Comparison of ENCODE assay signal across 19 cellular contexts in the genomic region with DNA sequence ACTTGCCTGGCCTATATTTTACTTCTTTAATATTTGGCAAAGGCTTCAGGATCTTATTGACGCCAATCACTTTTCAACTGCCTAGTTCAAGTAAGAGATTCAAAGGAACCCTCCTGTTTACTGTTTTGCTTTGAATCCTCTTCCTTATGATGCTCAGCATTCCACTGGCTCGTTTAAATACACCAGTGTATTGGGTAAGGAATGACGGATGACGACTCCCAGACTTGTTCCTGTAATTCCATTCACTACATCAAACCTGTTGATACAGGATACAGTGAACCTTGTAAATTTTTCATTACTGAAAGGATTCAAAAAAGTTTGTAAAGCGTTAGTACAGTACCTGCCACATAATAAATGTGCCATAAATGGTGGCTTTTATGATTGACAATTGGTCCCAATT. TPM values are rescaled to one million over a fixed set of nuclear protein-coding genes. Genes with fewer than 3 reads are reported as not detected.
DNase-seq lines count a peak whose midpoint lies in the region; ATAC-seq, FAIRE-seq and TF ChIP-seq lines count a peak whose summit lies in the region.
"Had no signal": no experiment of that assay in that cellular context is flagged by ENCODE, and none has a peak within 500 bp of the region (broad histone marks: within the 10 kb centered on the region; RNA-seq: fewer than 3 reads in every experiment).

No MANE protein-coding gene starts in this region.

- POLR2A ChIA-PET in activated CD4-positive, alpha-beta T cell treated with anti-CD3 and anti-CD28 coated beads for 36 hours (lab: Charles Lee) = no interaction called here
- POLR2A ChIA-PET in GM12878 (lab: Charles Lee) = no interaction called here

- no peak for ATAC-seq in activated CD4-positive, alpha-beta T cell treated with anti-CD3 and anti-CD28 coated beads for 36 hours
- ATAC-seq in GM12878 = no peak

- FAIRE-seq in GM12878 (lab: Jason Lieb, UNC) (peak; percentile 57), keratinocyte (lab: Jason Lieb, UNC) (peak; percentile 5)
- FAIRE-seq: GM12891, H1 had no signal

- no peaks in the 10 kb centered on the region for H3K27me3 Mint-ChIP-seq in activated CD4-positive, alpha-beta T cell treated with anti-CD3 and anti-CD28 coated beads for 36 hours
- no peaks in the 10 kb centered on the region for H3K27me3 Mint-ChIP-seq in activated CD4-positive, alpha-beta T cell treated with anti-CD3 and anti-CD28 coated beads, Interleukin-2, amount 10 ng/mL, durations not matched to agents 24 days and 14 days
- H3K27me3 Mint-ChIP-seq: CD4-positive, alpha-beta memory T cell had no signal

- RAD21 ChIA-PET in GM12878 (lab: Charles Lee; ENCODE audit: unreplicated experiment) = no interaction called here

- intact Hi-C loops in activated CD4-positive, alpha-beta T cell treated with anti-CD3 and anti-CD28 coated beads for 36 hours (cut with DNase I, micrococcal nuclease) = no loop called here
- intact Hi-C loops in activated CD4-positive, alpha-beta T cell treated with anti-CD3 and anti-CD28 coated beads, Interleukin-2, amount 10 ng/mL, durations not matched to agents 24 days and 14 days (cut with micrococcal nuclease) = loop anchor here (5.0 kb wide), 1 partner anchor 44 kb away; a partner anchor contains a TSS
- intact Hi-C loops in GM12878 (cut with micrococcal nuclease; ENCODE audit: unreplicated experiment) = no loop called here

- no peaks in the 10 kb centered on the region for H3K9me3 Mint-ChIP-seq in activated CD4-positive, alpha-beta T cell treated with anti-CD3 and anti-CD28 coated beads for 36 hours (ENCODE audit: low read depth)
- no peaks in the 10 kb centered on the region for H3K9me3 Mint-ChIP-seq in activated CD4-positive, alpha-beta T cell treated with anti-CD3 and anti-CD28 coated beads, Interleukin-2, amount 10 ng/mL, durations not matched to agents 24 days and 14 days
- H3K9me3 Mint-ChIP-seq: CD4-positive, alpha-beta memory T cell; HFFc6 had no signal

- SMC1A ChIA-PET in GM12878 (lab: Charles Lee; ENCODE audit: uncharacterized antibody, unreplicated experiment) = interaction anchor here (0.7 kb wide), 1 partner anchor 15 kb away, joined by 3 read pairs; no protein-coding TSS in a partner anchor

- H3K9me3 ChIP-seq in GM12878 (replicated peaks; ENCODE audit: control insufficient read depth, insufficient read depth, low read length) = no peaks in the 10 kb centered on the region
- H3K9me3 ChIP-seq in keratinocyte (ENCODE audit: control insufficient read depth, low read depth, low read length) = no peaks in the 10 kb centered on the region
- H3K9me3 ChIP-seq: BE2C, HAP-1 had no signal

- H3K4me1 ChIP-seq in GM12878 (ENCODE audit: control insufficient read depth, insufficient read depth, low read length) (peaks cover 17% of the 10 kb centered on the region), keratinocyte (ENCODE audit: control insufficient read depth, extremely low read depth, insufficient read depth, low read length) (no peaks in the 10 kb centered on the region)
- H3K4me1 ChIP-seq: BE2C, HAP-1 had no signal

- peak overlapping the region; percentile 31 for H3K27ac Mint-ChIP-seq in activated CD4-positive, alpha-beta T cell treated with anti-CD3 and anti-CD28 coated beads for 36 hours
- no peak overlapping the region for H3K27ac Mint-ChIP-seq in activated CD4-positive, alpha-beta T cell treated with anti-CD3 and anti-CD28 coated beads, Interleukin-2, amount 10 ng/mL, durations not matched to agents 24 days and 14 days
- H3K27ac Mint-ChIP-seq: CD4-positive, alpha-beta memory T cell; HFFc6 had no signal

- TF ChIP-seq CTCF in GM12878 (IDR thresholded peaks at IDR 0.05 in 2 of 3, conservative IDR thresholded peaks at IDR 0.05 in 1 of 3; ENCODE audit: control insufficient read depth in 2 of 3, extremely low read depth in 1 of 3, insufficient read depth in 1 of 3, low read depth in 3 of 3, low read length in 3 of 3) (no peak), keratinocyte (optimal IDR thresholded peaks at IDR 0.05 in 1 of 3, IDR thresholded peaks at IDR 0.05 in 1 of 3, conservative IDR thresholded peaks at IDR 0.05 in 1 of 3; ENCODE audit: extremely low read depth in 1 of 3, insufficient read depth in 2 of 3, low read length in 3 of 3) (no peak)

- no peak for TF ChIP-seq RAD21 in GM12878 (IDR thresholded peaks at IDR 0.05; ENCODE audit: insufficient read depth, low read depth, low read length)

- H3K4me3 Mint-ChIP-seq in activated CD4-positive, alpha-beta T cell treated with anti-CD3 and anti-CD28 coated beads for 36 hours = no peak overlapping the region
- no peak overlapping the region for H3K4me3 Mint-ChIP-seq in activated CD4-positive, alpha-beta T cell treated with anti-CD3 and anti-CD28 coated beads, Interleukin-2, amount 10 ng/mL, durations not matched to agents 24 days and 14 days
- H3K4me3 Mint-ChIP-seq: CD4-positive, alpha-beta memory T cell; HFFc6 had no signal

- WGBS in GM12878 (ENCODE audit: insufficient coverage, insufficient replicate concordance, low lambda C conversion rate, missing lambda C conversion rate) = 99% methylated on average over 5 of the region's 5 CpGs

- no peak overlapping the region for H3K27ac ChIP-seq in GM12878 (ENCODE audit: control insufficient read depth, insufficient read depth)
- H3K27ac ChIP-seq in keratinocyte (ENCODE audit: control insufficient read depth, insufficient read depth, low read length) = no peak overlapping the region
- H3K27ac ChIP-seq: C4-2B had no signal

- H2AFZ ChIP-seq in GM12878 (ENCODE audit: control insufficient read depth, low read depth, low read length) (no peak overlapping the region), keratinocyte (ENCODE audit: control insufficient read depth, low read length) (no peak overlapping the region)

- H3K36me3 ChIP-seq in GM12878 (ENCODE audit: control insufficient read depth in 2 of 2, insufficient read depth in 2 of 2, low read length in 1 of 2) = peaks cover 2 to 3% of the 10 kb centered on the region in 2 experiments; a peak in 3 of 4 replicates
- peaks cover 3 to 4% of the 10 kb centered on the region in 2 experiments for H3K36me3 ChIP-seq in keratinocyte (ENCODE audit: control insufficient read depth in 2 of 2, extremely low read depth in 1 of 2, insufficient read depth in 2 of 2, low read length in 2 of 2)
- H3K36me3 ChIP-seq: BE2C had no signal

- TF ChIP-seq POLR2A in GM12878 (IDR thresholded peaks at IDR 0.05; ENCODE audit: low read depth, low read length) = no peak

- H3K4me1 Mint-ChIP-seq in activated CD4-positive, alpha-beta T cell treated with anti-CD3 and anti-CD28 coated beads for 36 hours = no peaks in the 10 kb centered on the region
- peaks cover 4% of the 10 kb centered on the region for H3K4me1 Mint-ChIP-seq in activated CD4-positive, alpha-beta T cell treated with anti-CD3 and anti-CD28 coated beads, Interleukin-2, amount 10 ng/mL, durations not matched to agents 24 days and 14 days

- H4K20me1 ChIP-seq in GM12878 (ENCODE audit: control insufficient read depth, insufficient read depth) (no peaks in the 10 kb centered on the region), keratinocyte (ENCODE audit: control insufficient read depth, extremely low read depth, insufficient read depth, low read length) (no peaks in the 10 kb centered on the region)

- dilution Hi-C loops in keratinocyte (cut with MboI; ENCODE audit: extremely low pct_ligation_motif_present, low sequenced_read_pairs) = no loop called here

- no peak overlapping the region for H3K4me3 ChIP-seq in GM12878
- no peak overlapping the region for H3K4me3 ChIP-seq in keratinocyte (ENCODE audit: control insufficient read depth in 2 of 3, extremely low read depth in 1 of 3, insufficient read depth in 2 of 3, low read depth in 1 of 3, low read length in 3 of 3)
- H3K4me3 ChIP-seq: HAP-1 had no signal

- DNase-seq in activated CD4-positive, alpha-beta T cell treated with anti-CD3 and anti-CD28 coated beads for 36 hours = no peak
- DNase-seq in activated CD4-positive, alpha-beta T cell treated with anti-CD3 and anti-CD28 coated beads, Interleukin-2, amount 10 ng/mL, durations not matched to agents 24 days and 14 days = no peak
- DNase-seq in GM12878 (ENCODE audit: low read depth, low spot score) (no peak), keratinocyte (ENCODE audit: low read depth, low spot score) (no peak), HuH-7 (ENCODE audit: low spot score) (no peak), AG08395 (ENCODE audit: low spot score) (no peak), OCI-M1 (lab: John Stamatoyannopoulos, UW) (no peak)
- DNase-seq: 8988T; ACHN; BE2C; CD4-positive, alpha-beta memory T cell; DMS79; HFFc6 had no signal

- no TSS peak for BruUV-seq in GM12878 (replicated peaks; lab: Mats Ljungman, UMichigan)

- H3K36me3 Mint-ChIP-seq in activated CD4-positive, alpha-beta T cell treated with anti-CD3 and anti-CD28 coated beads for 36 hours (ENCODE audit: low read depth) = peaks cover 9% of the 10 kb centered on the region
- H3K36me3 Mint-ChIP-seq in activated CD4-positive, alpha-beta T cell treated with anti-CD3 and anti-CD28 coated beads, Interleukin-2, amount 10 ng/mL, durations not matched to agents 24 days and 14 days (ENCODE audit: low read depth) = peaks cover 17% of the 10 kb centered on the region

- CTCF ChIA-PET in activated CD4-positive, alpha-beta T cell treated with anti-CD3 and anti-CD28 coated beads for 36 hours (lab: Charles Lee) = no interaction called here
- CTCF ChIA-PET in GM12878 (lab: Yijun Ruan, JAX) = no interaction called here

- in situ Hi-C loops in GM12878 (cut with MboI) = no loop called here

- no peaks in the 10 kb centered on the region for H3K9me1 ChIP-seq in keratinocyte (ENCODE audit: control insufficient read depth, extremely low read depth, insufficient read depth, low read length)

- no peak overlapping the region for H3K4me2 ChIP-seq in GM12878 (ENCODE audit: control insufficient read depth, insufficient read depth)
- H3K4me2 ChIP-seq in keratinocyte (ENCODE audit: control insufficient read depth, extremely low read depth, insufficient read depth, low read depth, low read length) = no peak overlapping the region

- no peak for TF ChIP-seq EP300 in GM12878 (IDR thresholded peaks at IDR 0.05; ENCODE audit: borderline replicate concordance in 1 of 2, control insufficient read depth in 1 of 2, low read depth in 2 of 2, low read length in 2 of 2)

- H3K79me2 ChIP-seq in GM12878 (ENCODE audit: control insufficient read depth, insufficient read depth, low read length) (no peaks in the 10 kb centered on the region), keratinocyte (ENCODE audit: control insufficient read depth, insufficient read depth, low read length) (no peaks in the 10 kb centered on the region)

- H3K9ac ChIP-seq in GM12878 (ENCODE audit: control insufficient read depth, insufficient read depth, low read length) (no peak overlapping the region), keratinocyte (ENCODE audit: control insufficient read depth, extremely low read depth, insufficient read depth, low read length) (no peak overlapping the region)

- H3K27me3 ChIP-seq in GM12878 (replicated peaks in 1 of 2; ENCODE audit: control insufficient read depth in 2 of 2, insufficient read depth in 2 of 2, low read length in 1 of 2) (no peaks in the 10 kb centered on the region), keratinocyte (ENCODE audit: control insufficient read depth, extremely low read depth, insufficient read depth, low read length) (no peaks in the 10 kb centered on the region)
- H3K27me3 ChIP-seq: BE2C had no signal

RNA-seq across cellular contexts. Expression of a gene that starts 1.7 kb away (rescaled TPM):
- under 1 TPM in 1 of 2 experiments, not detected in 1; 0.16 TPM for total RNA-seq in activated CD4-positive, alpha-beta T cell treated with anti-CD3 and anti-CD28 coated beads for 36 hours
- total RNA-seq in activated CD4-positive, alpha-beta T cell treated with anti-CD3 and anti-CD28 coated beads, Interleukin-2, amount 10 ng/mL, durations not matched to agents 24 days and 14 days = 0.44 and 0.50 TPM in 2 replicates
- 0.24 and 0.33 TPM in 2 replicates for total RNA-seq in GM12878 (2013; cell fraction: nucleolus; rRNA removed)
- total RNA-seq in GM12878 (2014; rRNA removed) (0.17 and 0.54 TPM in 2 replicates), GM12878 (2014; rRNA removed; fragmentation: Illumina TruSeq; extraction: Trizol) (0.32 and 0.45 TPM in 2 replicates), GM12878 (2021) (0.05 and 0.28 TPM in 2 replicates)
- polyA plus RNA-seq in GM12878 (2011; ENCODE audit: low read depth) = 0.34 TPM
- polyA plus RNA-seq in GM12878 (2011; rRNA removed) (0.12 and 0.42 TPM in 2 replicates), GM12878 (2014; fragmentation: Illumina TruSeq; extraction: Trizol) (0.15 TPM in 1 of 2 replicates, not detected in the other), GM12878 (2014; fragmentation: Nextera tagmentation; extraction: Ambion mirVana) (under 1 TPM; 0.55 to 0.58 TPM), GM12878 (2014; rRNA removed) (0.13 and 0.24 TPM in 2 replicates), GM12878 (2016; fragmentation: Nextera tagmentation; extraction: Ambion mirVana) (under 1 TPM; 0.08 to 0.25 TPM), keratinocyte (0.09 to 0.16 TPM (median 0.13 TPM) in 3 replicates)
- polyA plus RNA-seq in GM12878 (2011; cell fraction: cytosol; rRNA removed) = 0.03 TPM in 1 of 2 replicates, not detected in the other
- 0.42 and 0.46 TPM in 2 replicates for polyA plus RNA-seq in GM12878 (2011; cell fraction: nucleus; rRNA removed)
- 0.53 and 0.54 TPM in 2 replicates for polyA plus RNA-seq in GM12878 (2012)
- polyA minus RNA-seq in GM12878 (2011; rRNA and poly(A)+ RNA removed) = 0.31 and 0.37 TPM in 2 replicates
- polyA minus RNA-seq in GM12878 (2011; cell fraction: cytosol; rRNA and poly(A)+ RNA removed) = not detected in 2 replicates
- 0.29 and 0.60 TPM in 2 replicates for polyA minus RNA-seq in GM12878 (2011; cell fraction: nucleus; rRNA and poly(A)+ RNA removed)
- 0.35 TPM for polyA plus RNA-seq in keratinocyte (2011; ENCODE audit: low read depth)
- not detected in 2 replicates for polyA plus RNA-seq in keratinocyte (2011; cell fraction: cytosol; rRNA removed)
- 0.81 and 1.0 TPM in 2 replicates for polyA plus RNA-seq in keratinocyte (2011; cell fraction: nucleus; rRNA removed)
- polyA plus RNA-seq in keratinocyte (2012; ENCODE audit: low replicate concordance) = 0.10 TPM in 1 of 2 replicates, not detected in the other
- 0.29 to 0.30 TPM in 2 of 3 replicates, not detected in the other for polyA minus RNA-seq in keratinocyte
- polyA minus RNA-seq in keratinocyte (2011; cell fraction: cytosol; rRNA and poly(A)+ RNA removed) = not detected
- 0.74 and 1.4 TPM in 2 replicates for polyA minus RNA-seq in keratinocyte (2011; cell fraction: nucleus; rRNA and poly(A)+ RNA removed)
- total RNA-seq: G401, HFFc6, HT1080 had no signal

RNA-seq across cellular contexts. Expression of a gene that starts 43.5 kb away (rescaled TPM):
- 10 to 100 TPM; 12.2 to 15.2 TPM for total RNA-seq in activated CD4-positive, alpha-beta T cell treated with anti-CD3 and anti-CD28 coated beads for 36 hours
- total RNA-seq in activated CD4-positive, alpha-beta T cell treated with anti-CD3 and anti-CD28 coated beads, Interleukin-2, amount 10 ng/mL, durations not matched to agents 24 days and 14 days = 13.9 and 15.3 TPM in 2 replicates
- 5.9 and 11.6 TPM in 2 replicates for total RNA-seq in GM12878 (2013; cell fraction: nucleolus; rRNA removed)
- 6.8 and 8.4 TPM in 2 replicates for total RNA-seq in GM12878 (2014; rRNA removed)
- total RNA-seq in GM12878 (2014; rRNA removed; fragmentation: Illumina TruSeq; extraction: Trizol) = 3.6 and 4.1 TPM in 2 replicates
- 5.2 and 5.3 TPM in 2 replicates for total RNA-seq in GM12878 (2021)
- polyA plus RNA-seq in GM12878 (2011; ENCODE audit: low read depth) = 4.5 TPM
- 4.3 and 4.9 TPM in 2 replicates for polyA plus RNA-seq in GM12878 (2011; rRNA removed)
- 1.8 and 2.3 TPM in 2 replicates for polyA plus RNA-seq in GM12878 (2011; cell fraction: cytosol; rRNA removed)
- polyA plus RNA-seq in GM12878 (2011; cell fraction: nucleus; rRNA removed) = 2.6 and 3.1 TPM in 2 replicates
- polyA plus RNA-seq in GM12878 (2012) = 8.0 and 10.0 TPM in 2 replicates
- polyA plus RNA-seq in GM12878 (2014; fragmentation: Illumina TruSeq; extraction: Trizol) = 2.7 and 3.4 TPM in 2 replicates
- polyA plus RNA-seq in GM12878 (2014; fragmentation: Nextera tagmentation; extraction: Ambion mirVana) = 1 to 10 TPM in 1 of 2 experiments, under 1 TPM in 1; 0.85 to 1.7 TPM
- 4.3 and 4.5 TPM in 2 replicates for polyA plus RNA-seq in GM12878 (2014; rRNA removed)
- polyA plus RNA-seq in GM12878 (2016; fragmentation: Nextera tagmentation; extraction: Ambion mirVana) = 10 to 100 TPM in 1 of 2 experiments, 1 to 10 TPM in 1; 1.5 to 10.2 TPM
- polyA minus RNA-seq in GM12878 (2011; rRNA and poly(A)+ RNA removed) = 1.2 and 2.4 TPM in 2 replicates
- 0.94 and 3.0 TPM in 2 replicates for polyA minus RNA-seq in GM12878 (2011; cell fraction: cytosol; rRNA and poly(A)+ RNA removed)
- 4.6 and 7.3 TPM in 2 replicates for polyA minus RNA-seq in GM12878 (2011; cell fraction: nucleus; rRNA and poly(A)+ RNA removed)
- 4.7 to 12.7 TPM (median 7.8 TPM) in 3 replicates for polyA plus RNA-seq in keratinocyte
- polyA plus RNA-seq in keratinocyte (2011; ENCODE audit: low read depth) = not detected
- polyA plus RNA-seq in keratinocyte (2011; cell fraction: cytosol; rRNA removed) = 5.6 and 12.0 TPM in 2 replicates
- 3.1 and 4.2 TPM in 2 replicates for polyA plus RNA-seq in keratinocyte (2011; cell fraction: nucleus; rRNA removed)
- polyA plus RNA-seq in keratinocyte (2012; ENCODE audit: low replicate concordance) = 1.3 and 10.8 TPM in 2 replicates
- 3.5 to 4.9 TPM (median 4.3 TPM) in 3 replicates for polyA minus RNA-seq in keratinocyte
- polyA minus RNA-seq in keratinocyte (2011; cell fraction: cytosol; rRNA and poly(A)+ RNA removed) = 5.8 TPM
- polyA minus RNA-seq in keratinocyte (2011; cell fraction: nucleus; rRNA and poly(A)+ RNA removed) = 2.0 and 3.3 TPM in 2 replicates
